In the genomic region with DNA sequence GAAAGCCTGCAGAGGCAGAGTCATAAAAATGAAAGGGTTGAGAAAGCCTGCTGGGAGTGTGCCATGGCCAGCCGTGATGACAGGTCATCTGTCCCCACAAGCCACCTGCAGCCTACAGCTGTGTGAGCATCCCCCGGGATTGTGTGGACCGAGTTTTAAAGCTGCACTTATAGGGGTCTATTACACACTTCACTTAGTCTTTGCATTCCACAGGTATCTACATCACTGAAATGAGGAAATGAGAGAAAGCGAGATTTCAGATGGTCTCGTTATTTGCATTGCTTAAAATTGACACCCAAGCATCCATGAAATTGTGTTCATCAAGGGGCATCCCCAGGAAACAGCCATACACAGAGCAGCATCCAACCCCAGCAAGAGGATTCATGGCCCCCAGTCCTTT, we compare ENCODE assay signal across 15 cellular contexts.
DNase-seq lines count a peak whose midpoint lies in the region; ATAC-seq and TF ChIP-seq lines count a peak whose summit lies in the region.
"Had no signal": no experiment of that assay in that cellular context is flagged by ENCODE, and none has a peak within 500 bp of the region (broad histone marks: within the 10 kb centered on the region; RNA-seq: fewer than 3 reads in every experiment).

No MANE protein-coding gene starts in this region.

- H3K27ac Mint-ChIP-seq in natural killer cell: no peak overlapping the region
- H3K27ac Mint-ChIP-seq: CD8-positive, alpha-beta T cell; immature natural killer cell had no signal

- H3K4me2 ChIP-seq in DOHH2 (ENCODE audit: low read length): peak overlapping the region; percentile 41

- no peaks in the 10 kb centered on the region; the same call in 1 of the 2 replicates for H3K9me3 ChIP-seq in DOHH2 (ENCODE audit: control insufficient read depth, insufficient read depth, low read length)
- no peaks in the 10 kb centered on the region for H3K9me3 ChIP-seq in upper lobe of left lung

- H3K4me3 Mint-ChIP-seq in natural killer cell: no peak overlapping the region
- H3K4me3 Mint-ChIP-seq: CD8-positive, alpha-beta T cell; immature natural killer cell had no signal

- H3K27ac ChIP-seq in DOHH2 (ENCODE audit: low read depth, low read length) (peak overlapping the region; percentile 53), upper lobe of left lung (no peak overlapping the region)
- H3K27ac ChIP-seq: 22Rv1 had no signal

- peaks cover 23% of the 10 kb centered on the region for H3K4me1 ChIP-seq in DOHH2 (ENCODE audit: control insufficient read depth, low read length)
- no peaks in the 10 kb centered on the region for H3K4me1 ChIP-seq in upper lobe of left lung

- peaks cover 4 to 15% of the 10 kb centered on the region in 2 donors for H3K27me3 Mint-ChIP-seq in natural killer cell (ENCODE audit: low read depth in 2 of 2)

- WGBS in upper lobe of left lung, 2 donors: 84% methylated on average over 5 of the region's 5 CpGs

- no peaks in the 10 kb centered on the region for H3K79me2 ChIP-seq in DOHH2 (ENCODE audit: control insufficient read depth, low read length)

- no peaks in the 10 kb centered on the region for H3K9me2 ChIP-seq in DOHH2 (replicated peaks; ENCODE audit: control insufficient read depth, low read length)

- DNase-seq in natural killer cell (no peak), NCI-H1048 (lab: John Stamatoyannopoulos, UW) (no peak), upper lobe of left lung (no peak), HK-2 (ENCODE audit: unreplicated experiment) (no peak)
- DNase-seq: CD8-positive, alpha-beta T cell; effector memory CD4-positive, alpha-beta T cell; foreskin fibroblast; immature natural killer cell; OCI-M1; trophoblast cell had no signal

- H3K36me3 Mint-ChIP-seq in natural killer cell: no peaks in the 10 kb centered on the region
- H3K36me3 Mint-ChIP-seq: CD8-positive, alpha-beta T cell; immature natural killer cell had no signal

- no peaks in the 10 kb centered on the region for H4K20me1 ChIP-seq in DOHH2 (ENCODE audit: control insufficient read depth, insufficient read depth, low read depth, low read length)

- H3K4me3 ChIP-seq in DOHH2 (ENCODE audit: low read length) (peak overlapping the region; percentile 33), upper lobe of left lung (no peak overlapping the region)

- TF ChIP-seq CTCF in DOHH2 (IDR thresholded peaks at IDR 0.05; ENCODE audit: low read depth, low read length, poor library complexity, severe bottlenecking) (no peak), natural killer cell (IDR thresholded peaks at IDR 0.05) (no peak), upper lobe of left lung (IDR thresholded peaks at IDR 0.05) (no peak)

- no peaks in the 10 kb centered on the region for H3K27me3 ChIP-seq in DOHH2 (ENCODE audit: control insufficient read depth, low read length)
- H3K27me3 ChIP-seq in upper lobe of left lung: no peaks in the 10 kb centered on the region

- peak; percentile 71 for ATAC-seq in GM19324 (IDR thresholded peaks at IDR 0.05; ENCODE audit: low FRiP score, unreplicated experiment)
- ATAC-seq in HG02588 (IDR thresholded peaks at IDR 0.05; ENCODE audit: unreplicated experiment): peak; percentile 81
- peak; percentile 87 for ATAC-seq in HG03354 (IDR thresholded peaks at IDR 0.05; ENCODE audit: poor library complexity, severe bottlenecking, unreplicated experiment)
- no peak for ATAC-seq in natural killer cell
- no peak for ATAC-seq in upper lobe of left lung (ENCODE audit: low FRiP score in 2 of 2)
- ATAC-seq: CD8-positive, alpha-beta T cell had no signal

- no peaks in the 10 kb centered on the region for H3K9me3 Mint-ChIP-seq in natural killer cell
- H3K9me3 Mint-ChIP-seq: CD8-positive, alpha-beta T cell had no signal

- TF ChIP-seq POLR2A in upper lobe of left lung (IDR thresholded peaks at IDR 0.05): no peak

- intact Hi-C loops in natural killer cell (cut with micrococcal nuclease): no loop called here

- H3F3A ChIP-seq in DOHH2 (ENCODE audit: control insufficient read depth, insufficient read depth): no peaks in the 10 kb centered on the region

- H3K4me1 Mint-ChIP-seq in natural killer cell: no peaks in the 10 kb centered on the region
- H3K4me1 Mint-ChIP-seq: immature natural killer cell had no signal

- TF ChIP-seq EP300 in upper lobe of left lung (IDR thresholded peaks at IDR 0.05): no peak

- H3K36me3 ChIP-seq in DOHH2 (ENCODE audit: control insufficient read depth, low read length): no peaks in the 10 kb centered on the region
- no peaks in the 10 kb centered on the region for H3K36me3 ChIP-seq in upper lobe of left lung

Comparison
In these comparisons a context has a peak if more than half of its experiments do, and no peak if none do; other contexts are left out.
1. ATAC-seq: peak in GM19324 (single experiment), HG02588 (single experiment) and HG03354 (single experiment); none in natural killer cell (0 of 3) and upper lobe of left lung (0 of 2).